Comparison of ENCODE assay signal across 22 cellular contexts in the genomic region with DNA sequence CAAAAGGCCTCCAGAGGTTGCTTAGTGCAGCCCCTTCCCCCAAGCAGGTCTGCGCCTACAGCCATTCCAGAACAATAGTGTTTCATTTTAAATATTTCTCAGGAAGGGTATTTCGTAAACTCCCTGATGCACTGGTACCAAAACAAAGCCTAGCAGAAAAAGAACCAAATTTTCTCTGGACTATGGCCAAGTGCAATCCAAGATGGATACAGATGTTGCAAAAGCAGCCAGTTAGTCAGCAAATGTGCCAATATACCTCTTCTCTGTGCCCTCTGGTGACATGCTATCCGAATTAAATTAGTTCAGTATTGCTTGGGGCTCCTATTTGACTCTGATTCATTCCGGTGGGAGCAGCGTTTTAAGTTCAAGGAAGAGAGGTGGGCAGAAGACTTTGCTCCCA.
"Had no signal": no experiment of that assay in that cellular context is flagged by ENCODE, and none has a peak within 500 bp of the region (broad histone marks: within the 10 kb centered on the region; RNA-seq: fewer than 3 reads in every experiment).

No MANE protein-coding gene starts in this region.

- H3K36me3 ChIP-seq: brain microvascular endothelial cell, esophagus squamous epithelium, gastroesophageal sphincter, heart left ventricle, upper lobe of left lung had no signal

- DNase-seq: activated CD4-positive, alpha-beta T cell treated with anti-CD3 and anti-CD28 coated beads for 48 hours; activated CD4-positive, CD25-positive, alpha-beta regulatory T cell; activated CD8-positive, alpha-beta T cell treated with anti-CD3 and anti-CD28 coated beads for 36 hours; activated naive CD4-positive, alpha-beta T cell treated with Interleukin-2 at 50 U/mL for 16 hours; activated naive CD8-positive, alpha-beta T cell treated with anti-CD3 and anti-CD28 coated beads, Interleukin-2, amount 10 ng/mL, durations not matched to agents 7 days and 5 days; activated T-cell treated with anti-CD3 and anti-CD28 coated beads, Interleukin-2, amount 50 U/mL, for 24 hours; aorta; brain microvascular endothelial cell; effector CD8-positive, alpha-beta T cell; esophagus squamous epithelium; heart left ventricle; kidney; small intestine; stimulated activated CD4-positive, alpha-beta T cell treated with anti-CD3 and anti-CD28 coated beads, Interleukin-15, amount 100 ng/mL, for 24 hours; stimulated activated CD4-positive, alpha-beta T cell treated with anti-CD3 and anti-CD28 coated beads, Interleukin-2, amount 100 ng/mL, for 48 hours; T1000; testis; upper lobe of left lung had no signal

- H3K9ac ChIP-seq: parathyroid adenoma had no signal

- H3K4me3 ChIP-seq: esophagus squamous epithelium, gastroesophageal sphincter, heart left ventricle, lung, testis, upper lobe of left lung had no signal

- H3K9me3 ChIP-seq: esophagus squamous epithelium, gastroesophageal sphincter, heart left ventricle, testis, upper lobe of left lung had no signal

- H3K79me2 ChIP-seq: parathyroid adenoma had no signal

- H3K4me1 ChIP-seq: esophagus squamous epithelium, gastroesophageal sphincter, heart left ventricle, parathyroid adenoma, upper lobe of left lung had no signal

- H3K27me3 ChIP-seq: brain microvascular endothelial cell, testis, upper lobe of left lung had no signal

- H3K27ac ChIP-seq: brain microvascular endothelial cell, esophagus squamous epithelium, gastroesophageal sphincter, heart left ventricle, parathyroid adenoma, testis, upper lobe of left lung had no signal

- ATAC-seq: activated CD8-positive, alpha-beta T cell treated with anti-CD3 and anti-CD28 coated beads for 36 hours; gastroesophageal sphincter; heart left ventricle; left lobe of liver had no signal
